Comparison of ENCODE assay signal across 19 cellular contexts in the genomic region with DNA sequence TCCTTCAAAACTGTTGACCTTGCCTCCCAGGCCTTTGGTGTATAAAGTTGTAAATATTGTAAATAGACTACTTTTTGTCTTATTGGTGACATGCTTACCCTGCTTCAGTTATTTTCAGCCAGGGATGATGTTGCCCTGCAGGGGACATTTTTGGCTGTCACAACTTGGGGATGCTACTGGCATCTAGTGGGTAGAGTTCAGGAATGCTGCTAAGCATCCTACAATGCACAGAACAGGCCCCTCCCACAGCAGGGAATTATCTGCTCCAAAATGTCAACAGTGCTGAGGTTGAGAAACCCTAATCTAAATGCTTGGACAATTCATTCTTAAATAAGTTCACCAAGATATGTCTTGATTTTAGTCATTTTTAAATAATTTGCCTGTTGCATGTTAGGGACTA.
DNase-seq lines count a peak whose midpoint lies in the region; ATAC-seq and TF ChIP-seq lines count a peak whose summit lies in the region.
"Had no signal": no experiment of that assay in that cellular context is flagged by ENCODE, and none has a peak within 500 bp of the region (broad histone marks: within the 10 kb centered on the region; RNA-seq: fewer than 3 reads in every experiment).

No MANE protein-coding gene starts in this region.

- no peak overlapping the region for H3K4me3 Mint-ChIP-seq in neural crest cell
- H3K4me3 Mint-ChIP-seq: B cell; naive thymus-derived CD8-positive, alpha-beta T cell; stimulated activated effector memory CD8-positive, alpha-beta T cell treated with anti-CD3 and anti-CD28 coated beads, Interleukin-12 subunit alpha, Interleukin-12 subunit beta, amount 100 ng/mL, for 72 hours had no signal

- peaks cover 32% of the 10 kb centered on the region for H3K4me1 Mint-ChIP-seq in neural crest cell
- H3K4me1 Mint-ChIP-seq: B cell; naive thymus-derived CD8-positive, alpha-beta T cell; stimulated activated effector memory CD8-positive, alpha-beta T cell treated with anti-CD3 and anti-CD28 coated beads, Interleukin-12 subunit alpha, Interleukin-12 subunit beta, amount 100 ng/mL, for 72 hours had no signal

- peak; percentile 40 for TF ChIP-seq CTCF in neural crest cell (conservative IDR thresholded peaks at IDR 0.05)

- ATAC-seq in GM21526 (IDR thresholded peaks at IDR 0.05; ENCODE audit: low FRiP score, unreplicated experiment): no peak
- ATAC-seq: naive thymus-derived CD8-positive, alpha-beta T cell; stimulated activated effector memory CD8-positive, alpha-beta T cell treated with anti-CD3 and anti-CD28 coated beads, Interleukin-12 subunit alpha, Interleukin-12 subunit beta, amount 100 ng/mL, for 72 hours had no signal

- H3K9me3 Mint-ChIP-seq in neural crest cell: peaks cover 12% of the 10 kb centered on the region
- H3K9me3 Mint-ChIP-seq: stimulated activated effector memory CD8-positive, alpha-beta T cell treated with anti-CD3 and anti-CD28 coated beads, Interleukin-12 subunit alpha, Interleukin-12 subunit beta, amount 100 ng/mL, for 72 hours had no signal

- H3K36me3 Mint-ChIP-seq in neural crest cell (ENCODE audit: low read depth): peaks cover 11% of the 10 kb centered on the region
- H3K36me3 Mint-ChIP-seq: stimulated activated effector memory CD8-positive, alpha-beta T cell treated with anti-CD3 and anti-CD28 coated beads, Interleukin-12 subunit alpha, Interleukin-12 subunit beta, amount 100 ng/mL, for 72 hours had no signal

- DNase-seq in ELF-1 (ENCODE audit: low read depth, low spot score): peak; percentile 24
- peak; percentile 12 for DNase-seq in NCI-H460 (ENCODE audit: extremely low read depth, low read depth)
- peak; percentile 66 for DNase-seq in ecto neural progenitor cell (ENCODE audit: low spot score)
- DNase-seq in neural crest cell (ENCODE audit: low read depth, low spot score): no peak
- DNase-seq in DMS153 treated with DMSO at 0.1 percent for 48 hours (lab: John Stamatoyannopoulos, UW; ENCODE audit: unreplicated experiment): no peak
- DNase-seq in stimulated activated CD4-positive, alpha-beta T cell treated with anti-CD3 and anti-CD28 coated beads, Interleukin-12 subunit alpha, Interleukin-12 subunit beta, amount 100 ng/mL, for 4 hours: no peak
- DNase-seq in central memory CD4-positive, alpha-beta T cell: no peak
- DNase-seq: activated CD4-positive, alpha-beta T cell treated with anti-CD3 and anti-CD28 coated beads for 4 hours; activated gamma-delta T cell treated with Interleukin-2 at 50 U/mL for 16 hours; Calu3; colonic mucosa; naive thymus-derived CD8-positive, alpha-beta T cell; NCI-H1048; NCI-H2081 treated with DMSO at 0.1 percent for 48 hours; NCI-H526 treated with DMSO at 0.1 percent for 48 hours; SK-N-SH had no signal

- H3K27me3 Mint-ChIP-seq in neural crest cell (ENCODE audit: low read depth): no peaks in the 10 kb centered on the region

- H3K27ac Mint-ChIP-seq in neural crest cell (ENCODE audit: unreplicated experiment): no peak overlapping the region
- H3K27ac Mint-ChIP-seq: B cell; naive thymus-derived CD8-positive, alpha-beta T cell; stimulated activated effector memory CD8-positive, alpha-beta T cell treated with anti-CD3 and anti-CD28 coated beads, Interleukin-12 subunit alpha, Interleukin-12 subunit beta, amount 100 ng/mL, for 72 hours had no signal

Comparison
In these comparisons a context has a peak if more than half of its experiments do, and no peak if none do; other contexts are left out.
1. DNase-seq: peak in ELF-1 (single experiment), NCI-H460 (single experiment) and ecto neural progenitor cell (single experiment); none in neural crest cell (single experiment), DMS153 treated with DMSO at 0.1 percent for 48 hours (single experiment), stimulated activated CD4-positive, alpha-beta T cell treated with anti-CD3 and anti-CD28 coated beads, Interleukin-12 subunit alpha, Interleukin-12 subunit beta, amount 100 ng/mL, for 4 hours (single experiment) and central memory CD4-positive, alpha-beta T cell (single experiment).